8 cellular contexts compared by ENCODE assay signal in genomic region chr10:987906-988666, GRCh38. TPM values are rescaled to one million over a fixed set of nuclear protein-coding genes. Genes with fewer than 3 reads are reported as not detected.
DNase-seq lines count a peak whose midpoint lies in the region; ATAC-seq, FAIRE-seq and TF ChIP-seq lines count a peak whose summit lies in the region.

Gene GTPBP4 (plus strand): TSS chr10:988434. CDS start chr10:988480, 46 bp downstream.

- DNase-seq in AG20443 (ENCODE audit: low spot score) (peak; percentile 99), NCI-H345 (lab: John Stamatoyannopoulos, UW) (peak; percentile 96), cerebellar nuclear complex (lab: John Stamatoyannopoulos, UW) (peak; percentile 64 to 87), keratinocyte (ENCODE audit: low read depth, low spot score) (peak; percentile 79)
- peak; percentile 91 for DNase-seq in activated CD4-positive, CD25-positive, alpha-beta regulatory T cell treated with anti-CD3 and anti-CD28 coated beads, Interleukin-2, amount 50 U/mL, for 72 hours
- peak; percentile 85 to 91 for DNase-seq in stimulated activated CD4-positive, alpha-beta T cell treated with anti-CD3 and anti-CD28 coated beads, Interleukin-15, amount 100 ng/mL, for 1 hour (ENCODE audit: low read depth in 1 of 2, low spot score in 1 of 2)

- peak within 1 kb of the TSS; percentile 99 for H3K9ac ChIP-seq in keratinocyte (ENCODE audit: control insufficient read depth, extremely low read depth, insufficient read depth, low read length)

- H3K4me3 ChIP-seq in keratinocyte (ENCODE audit: control insufficient read depth in 2 of 3, extremely low read depth in 1 of 3, insufficient read depth in 2 of 3, low read depth in 1 of 3, low read length in 3 of 3) = peak within 1 kb of the TSS; percentile 86 to 99 (median 99)

- H3K79me2 ChIP-seq in keratinocyte (ENCODE audit: control insufficient read depth, insufficient read depth, low read length) = peaks cover 50% of the 10 kb centered on the region

- peaks cover 20% of the 10 kb centered on the region for H4K20me1 ChIP-seq in keratinocyte (ENCODE audit: control insufficient read depth, extremely low read depth, insufficient read depth, low read length)

- peak; percentile 96 for ATAC-seq in GM19023 (IDR thresholded peaks at IDR 0.05; ENCODE audit: unreplicated experiment)
- ATAC-seq in HG03280 (IDR thresholded peaks at IDR 0.05; ENCODE audit: unreplicated experiment) = peak; percentile 96

- H3K36me3 ChIP-seq in keratinocyte (ENCODE audit: control insufficient read depth in 2 of 2, extremely low read depth in 1 of 2, insufficient read depth in 2 of 2, low read length in 2 of 2) = peaks cover 5 to 23% of the 10 kb centered on the region in 2 experiments

- H3K27me3 ChIP-seq in keratinocyte (ENCODE audit: control insufficient read depth, extremely low read depth, insufficient read depth, low read length) = no peaks in the 10 kb centered on the region

- H3K27ac ChIP-seq in keratinocyte (ENCODE audit: control insufficient read depth, insufficient read depth, low read length) = peak within 1 kb of the TSS; percentile 97

- H3K4me1 ChIP-seq in keratinocyte (ENCODE audit: control insufficient read depth, extremely low read depth, insufficient read depth, low read length) = peaks cover 42% of the 10 kb centered on the region

- H2AFZ ChIP-seq in keratinocyte (ENCODE audit: control insufficient read depth, low read length) = peak within 1 kb of the TSS; percentile 56

- peak within 1 kb of the TSS; percentile 91 for H3K4me2 ChIP-seq in keratinocyte (ENCODE audit: control insufficient read depth, extremely low read depth, insufficient read depth, low read depth, low read length)

- H3K9me3 ChIP-seq in keratinocyte (ENCODE audit: control insufficient read depth, low read depth, low read length) = no peaks in the 10 kb centered on the region

- no peaks in the 10 kb centered on the region for H3K9me1 ChIP-seq in keratinocyte (ENCODE audit: control insufficient read depth, extremely low read depth, insufficient read depth, low read length)

- dilution Hi-C loops in keratinocyte (cut with MboI; ENCODE audit: extremely low pct_ligation_motif_present, low sequenced_read_pairs) = no loop called here

- peak; percentile 77 for FAIRE-seq in keratinocyte (lab: Jason Lieb, UNC)

- peak in 1 of 3 experiments; percentile 88 for TF ChIP-seq CTCF in keratinocyte (optimal IDR thresholded peaks at IDR 0.05 in 1 of 3, IDR thresholded peaks at IDR 0.05 in 1 of 3, conservative IDR thresholded peaks at IDR 0.05 in 1 of 3; ENCODE audit: extremely low read depth in 1 of 3, insufficient read depth in 2 of 3, low read length in 3 of 3)

RNA-seq across cellular contexts. Expression of gene GTPBP4, which starts in this region (rescaled TPM):
- 41.0 to 70.4 TPM (median 62.8 TPM) in 3 replicates for polyA plus RNA-seq in keratinocyte
- 132 TPM for polyA plus RNA-seq in keratinocyte (2011; ENCODE audit: low read depth)
- polyA plus RNA-seq in keratinocyte (2011; cell fraction: cytosol; rRNA removed) = 41.2 and 43.4 TPM in 2 replicates
- polyA plus RNA-seq in keratinocyte (2011; cell fraction: nucleus; rRNA removed) = 88.6 and 121 TPM in 2 replicates
- polyA plus RNA-seq in keratinocyte (2012; ENCODE audit: low replicate concordance) = 54.1 and 71.1 TPM in 2 replicates
- polyA minus RNA-seq in keratinocyte = 34.9 to 50.1 TPM (median 48.9 TPM) in 3 replicates
- 12.9 TPM for polyA minus RNA-seq in keratinocyte (2011; cell fraction: cytosol; rRNA and poly(A)+ RNA removed)
- 27.1 and 40.7 TPM in 2 replicates for polyA minus RNA-seq in keratinocyte (2011; cell fraction: nucleus; rRNA and poly(A)+ RNA removed)

Comparison
In these comparisons a context has a peak if more than half of its experiments do, and no peak if none do; other contexts are left out.
1. Peak in every context shown above with its lines: DNase-seq, ATAC-seq, H3K4me3 ChIP-seq and H3K27ac ChIP-seq.